ENCODE assay signal across 8 cellular contexts in genomic region chrX:74613350-74614192, GRCh38. TPM values are rescaled to one million over a fixed set of nuclear protein-coding genes. Genes with fewer than 3 reads are reported as not detected.
DNase-seq lines count a peak whose midpoint lies in the region; ATAC-seq and TF ChIP-seq lines count a peak whose summit lies in the region.

No MANE protein-coding gene starts in this region.

- H3K4me3 ChIP-seq in adipocyte (ENCODE audit: low read length) = peak overlapping the region; percentile 92
- H3K4me3 ChIP-seq in hepatocyte = peak overlapping the region; percentile 79
- peak overlapping the region; percentile 88 for H3K4me3 ChIP-seq in retinal pigment epithelial cell (ENCODE audit: low read length)

- TF ChIP-seq CTCF in hepatocyte (IDR thresholded peaks at IDR 0.05; ENCODE audit: poor library complexity) = no peak
- TF ChIP-seq CTCF in retinal pigment epithelial cell (conservative IDR thresholded peaks at IDR 0.05; ENCODE audit: low read depth, low read length) = no peak

- H3K4me1 ChIP-seq in adipocyte (ENCODE audit: control insufficient read depth, insufficient read depth, low read length) (no peaks in the 10 kb centered on the region), hepatocyte (ENCODE audit: insufficient read depth) (no peaks in the 10 kb centered on the region)

- H2AFZ ChIP-seq in hepatocyte = peak overlapping the region; percentile 4

- H3K9me2 ChIP-seq in hepatocyte (replicated peaks; ENCODE audit: insufficient read depth) = no peaks in the 10 kb centered on the region

- H3K27me3 ChIP-seq in adipocyte (replicated peaks; ENCODE audit: control insufficient read depth, insufficient read depth, low read length) (no peaks in the 10 kb centered on the region), hepatocyte (no peaks in the 10 kb centered on the region)

- WGBS in hepatocyte (ENCODE audit: low lambda C conversion rate, missing lambda C conversion rate) = 37% methylated on average over 22 of the region's 22 CpGs

- peak overlapping the region; percentile 98 for H3K27ac ChIP-seq in hepatocyte

- peak overlapping the region; percentile 72 for H3K4me2 ChIP-seq in hepatocyte

- DNase-seq in CD1c-positive myeloid dendritic cell (ENCODE audit: extremely low spot score) (peak; percentile 56), NCI-H526 (lab: John Stamatoyannopoulos, UW) (peak; percentile 41 to 42), adipocyte (ENCODE audit: low read depth) (peak; percentile 54), hepatocyte (ENCODE audit: low spot score) (peak; percentile 20), retinal pigment epithelial cell (ENCODE audit: low read depth) (no peak)
- DNase-seq in effector CD4-positive, alpha-beta T cell = no peak

- H3K79me2 ChIP-seq in hepatocyte = peaks cover 53% of the 10 kb centered on the region

- H3K9me3 ChIP-seq in adipocyte (ENCODE audit: control insufficient read depth, low read length) = no peaks in the 10 kb centered on the region
- no peaks in the 10 kb centered on the region for H3K9me3 ChIP-seq in hepatocyte (ENCODE audit: low read depth)

- H3K9ac ChIP-seq in adipocyte (ENCODE audit: low read length) = peak overlapping the region; percentile 97

- peaks cover 2% of the 10 kb centered on the region for H3K36me3 ChIP-seq in adipocyte (ENCODE audit: control insufficient read depth, insufficient read depth, low read length, severe bottlenecking)
- H3K36me3 ChIP-seq in hepatocyte (replicated peaks; ENCODE audit: insufficient read depth, low read depth) = no peaks in the 10 kb centered on the region

- peak; percentile 9 for ATAC-seq in GM21723 (IDR thresholded peaks at IDR 0.05; ENCODE audit: unreplicated experiment)
- ATAC-seq in GM18867 (IDR thresholded peaks at IDR 0.05; ENCODE audit: unreplicated experiment) = no peak

- peaks cover 6% of the 10 kb centered on the region for H4K20me1 ChIP-seq in hepatocyte (ENCODE audit: insufficient read depth, poor library complexity, severe bottlenecking)

RNA-seq across cellular contexts. Expression of gene RLIM, which starts 0.9 kb away (rescaled TPM):
- 42.0 and 49.2 TPM in 2 replicates for total RNA-seq in hepatocyte
- 9.1 and 9.6 TPM in 2 replicates for polyA plus RNA-seq in hepatocyte

Comparison
In these comparisons a context has a peak if more than half of its experiments do, and no peak if none do; other contexts are left out.
1. DNase-seq: peak in CD1c-positive myeloid dendritic cell (single experiment), NCI-H526 (2 of 2), adipocyte (single experiment) and hepatocyte (single experiment); none in retinal pigment epithelial cell (single experiment) and effector CD4-positive, alpha-beta T cell (single experiment).
2. Peak in every context shown above with its lines, with median percentiles within 50 percentile points of each other: H3K4me3 ChIP-seq.